In genomic region chr4:4791299-4791798, GRCh38 we compare ENCODE assay signal across 18 cellular contexts.
A peak's percentile ranks its signal among the peaks of the same experiment; 100 is the strongest.
DNase-seq lines count a peak whose midpoint lies in the region; ATAC-seq and TF ChIP-seq lines count a peak whose summit lies in the region.
"Had no signal": no experiment of that assay in that cellular context is flagged by ENCODE, and none has a peak within 500 bp of the region (broad histone marks: within the 10 kb centered on the region; RNA-seq: fewer than 3 reads in every experiment).

No MANE protein-coding gene starts in this region.

- H3K27me3 ChIP-seq in CD4-positive, alpha-beta T cell (ENCODE audit: control insufficient read depth, insufficient read depth, low read length): no peaks in the 10 kb centered on the region
- H3K27me3 ChIP-seq in breast epithelium: no peaks in the 10 kb centered on the region
- H3K27me3 ChIP-seq: spleen had no signal

- DNase-seq in AG20443 (ENCODE audit: low spot score) (peak; percentile 54), LHCN-M2 (ENCODE audit: low read depth) (peak; percentile 8), cerebellum (ENCODE audit: low spot score) (peak; percentile 38), mesenteric fat pad (ENCODE audit: low spot score) (peak; percentile 76), breast epithelium (ENCODE audit: low spot score in 2 of 2) (no peak), MV-4-11 (lab: John Stamatoyannopoulos, UW) (no peak)
- DNase-seq in CD4-positive, alpha-beta T cell: no peak
- DNase-seq: activated CD4-positive, alpha-beta T cell treated with anti-CD3 and anti-CD28 coated beads for 36 hours; cortex of kidney; DMS79; mammary epithelial cell; NCI-H1436 treated with DMSO at 0.1 percent for 48 hours; NCI-H524 treated with DMSO at 0.1 percent for 48 hours; spleen had no signal

- TF ChIP-seq CTCF in CD4-positive, alpha-beta T cell (IDR thresholded peaks at IDR 0.05): no peak
- TF ChIP-seq CTCF in breast epithelium (IDR thresholded peaks at IDR 0.05): no peak

- H3K4me3 ChIP-seq in breast epithelium: no peak overlapping the region
- H3K4me3 ChIP-seq: spleen had no signal

- no peaks in the 10 kb centered on the region for H3K4me1 ChIP-seq in breast epithelium
- H3K4me1 ChIP-seq: spleen had no signal

- CTCF ChIA-PET in CD4-positive, alpha-beta T cell (lab: Charles Lee): no interaction called here

- ATAC-seq in CD4-positive, alpha-beta T cell (ENCODE audit: poor library complexity): no peak
- no peak for ATAC-seq in GM21447 (IDR thresholded peaks at IDR 0.05; ENCODE audit: unreplicated experiment)
- ATAC-seq: activated CD4-positive, alpha-beta T cell treated with anti-CD3 and anti-CD28 coated beads for 36 hours; Panc1 had no signal

- no peak for TF ChIP-seq POLR2A in breast epithelium (IDR thresholded peaks at IDR 0.05)

- H3K36me3 ChIP-seq in breast epithelium: no peaks in the 10 kb centered on the region
- H3K36me3 ChIP-seq: spleen had no signal

- peaks cover 14% of the 10 kb centered on the region for H3K9me3 ChIP-seq in CD4-positive, alpha-beta T cell (ENCODE audit: control insufficient read depth, low read length)
- peaks cover 9 to 20% of the 10 kb centered on the region in 2 donors for H3K9me3 ChIP-seq in breast epithelium

- H3K9me3 Mint-ChIP-seq in CD4-positive, alpha-beta T cell: peaks cover 19% of the 10 kb centered on the region

- H3K36me3 Mint-ChIP-seq in CD4-positive, alpha-beta T cell (ENCODE audit: low read depth): no peaks in the 10 kb centered on the region

- POLR2A ChIA-PET in CD4-positive, alpha-beta T cell (lab: Charles Lee): no interaction called here

- no peak overlapping the region for H3K27ac Mint-ChIP-seq in CD4-positive, alpha-beta T cell
- H3K27ac Mint-ChIP-seq: activated CD4-positive, alpha-beta T cell treated with anti-CD3 and anti-CD28 coated beads for 36 hours; activated naive CD8-positive, alpha-beta T cell; T-helper 1 cell treated with Interleukin-12 subunit alpha and Interleukin-12 subunit beta and Interleukin-4 antibody, amounts not matched to agents 30 μg/mL and 1 μg/mL, for 36 hours had no signal

- peaks cover 11% of the 10 kb centered on the region for H3K27me3 Mint-ChIP-seq in CD4-positive, alpha-beta T cell

- H3K4me3 Mint-ChIP-seq in CD4-positive, alpha-beta T cell: no peak overlapping the region
- H3K4me3 Mint-ChIP-seq: activated CD4-positive, alpha-beta T cell treated with anti-CD3 and anti-CD28 coated beads for 36 hours; activated naive CD8-positive, alpha-beta T cell; T-helper 1 cell treated with Interleukin-12 subunit alpha and Interleukin-12 subunit beta and Interleukin-4 antibody, amounts not matched to agents 30 μg/mL and 1 μg/mL, for 36 hours had no signal

- no peak overlapping the region for H3K27ac ChIP-seq in CD4-positive, alpha-beta T cell (ENCODE audit: low read depth, low read length)
- H3K27ac ChIP-seq in breast epithelium: peak overlapping the region in 1 of 2 donors; percentile 25

- intact Hi-C loops in CD4-positive, alpha-beta T cell (cut with DNase I, micrococcal nuclease): no loop called here
- intact Hi-C loops in breast epithelium (cut with DNase I; ENCODE audit: low total_unique reads): no loop called here

- no peaks in the 10 kb centered on the region for H3K4me1 Mint-ChIP-seq in CD4-positive, alpha-beta T cell (ENCODE audit: low read depth)

Comparison
In these comparisons a context has a peak if more than half of its experiments do, and no peak if none do; other contexts are left out.
1. DNase-seq: peak in AG20443 (single experiment), LHCN-M2 (single experiment), cerebellum (single experiment) and mesenteric fat pad (single experiment); none in CD4-positive, alpha-beta T cell (0 of 10), breast epithelium (0 of 2) and MV-4-11 (single experiment).